ENCODE assay signal across 20 cellular contexts in the genomic region with DNA sequence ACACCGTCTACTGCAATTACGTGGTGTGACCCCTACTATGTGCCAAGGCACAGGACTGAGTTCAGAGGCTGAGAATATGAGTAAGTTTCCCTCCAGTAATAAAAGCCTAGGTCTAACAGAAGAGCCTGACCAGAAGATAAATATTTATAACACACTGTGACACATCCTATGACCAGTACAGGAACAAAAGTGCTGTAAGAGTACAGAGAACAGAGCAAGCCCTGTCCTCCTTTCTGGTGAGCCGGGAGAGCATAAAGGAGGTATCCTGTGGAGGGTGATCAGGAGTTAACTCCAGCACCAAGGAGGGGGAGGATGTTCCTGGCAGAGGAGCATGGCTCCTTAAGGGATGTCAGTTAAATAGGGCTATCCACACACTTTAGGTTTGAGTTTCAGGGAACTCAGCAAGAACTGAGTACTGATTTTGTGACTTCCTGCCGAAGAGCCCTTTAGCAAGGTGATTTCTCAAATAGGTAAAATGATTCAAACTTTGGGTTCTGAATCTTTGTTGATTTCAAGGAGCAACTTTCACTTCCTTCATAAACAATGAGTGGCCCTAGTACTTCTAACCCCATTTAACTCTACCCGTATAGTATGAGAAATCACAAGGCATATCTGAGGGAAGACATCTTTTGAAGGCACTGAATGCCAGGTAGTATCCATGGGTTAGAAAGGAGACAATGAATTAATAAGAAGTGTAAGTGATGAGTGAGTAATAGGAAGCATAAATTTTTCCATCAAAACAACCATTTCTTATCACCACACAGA.
A peak's percentile ranks its signal among the peaks of the same experiment; 100 is the strongest.
DNase-seq lines count a peak whose midpoint lies in the region; ATAC-seq and TF ChIP-seq lines count a peak whose summit lies in the region.
"Had no signal": no experiment of that assay in that cellular context is flagged by ENCODE, and none has a peak within 500 bp of the region (broad histone marks: within the 10 kb centered on the region; RNA-seq: fewer than 3 reads in every experiment).

No MANE protein-coding gene starts in this region.

- H3K4me2 ChIP-seq in mesendoderm (ENCODE audit: low read length) = no peak overlapping the region

- TF ChIP-seq CTCF in MCF 10A (IDR thresholded peaks at IDR 0.05; ENCODE audit: unreplicated experiment) = no peak
- TF ChIP-seq CTCF in breast epithelium (IDR thresholded peaks at IDR 0.05) = no peak
- no peak for TF ChIP-seq CTCF in esophagus muscularis mucosa (IDR thresholded peaks at IDR 0.05)

- 67% methylated on average over 5 of the region's 5 CpGs for WGBS in esophagus muscularis mucosa
- WGBS in mesendoderm (ENCODE audit: extremely low coverage, insufficient coverage, low lambda C conversion rate) = no CpG with 5 or more reads among the region's 5 CpGs

- no peak overlapping the region for H4K8ac ChIP-seq in mesendoderm (ENCODE audit: low read depth, low read length)

- peaks cover 4% of the 10 kb centered on the region for H3K36me3 Mint-ChIP-seq in MCF 10A (ENCODE audit: insufficient read depth, unreplicated experiment)
- H3K36me3 Mint-ChIP-seq: activated naive CD4-positive, alpha-beta T cell treated with anti-CD3 and anti-CD28 coated beads, Interleukin-2, amount 50 U/mL, for 72 hours had no signal

- H3K4me3 Mint-ChIP-seq in MCF 10A (ENCODE audit: unreplicated experiment) = no peak overlapping the region

- peaks cover 23% of the 10 kb centered on the region for H3K4me1 Mint-ChIP-seq in MCF 10A (ENCODE audit: insufficient read depth, unreplicated experiment)

- H4K5ac ChIP-seq in mesendoderm (ENCODE audit: low read length) = no peak overlapping the region

- H3K4me3 ChIP-seq in breast epithelium (no peak overlapping the region), esophagus muscularis mucosa (no peak overlapping the region), mesendoderm (ENCODE audit: low read length) (no peak overlapping the region)
- H3K4me3 ChIP-seq: K562, left lung, SJCRH30, upper lobe of left lung had no signal

- no peak overlapping the region for H2BK5ac ChIP-seq in mesendoderm (ENCODE audit: low read length)

- intact Hi-C loops in MCF 10A (cut with micrococcal nuclease) (no loop called here), breast epithelium (cut with DNase I; ENCODE audit: low total_unique reads) (no loop called here), esophagus muscularis mucosa (cut with DNase I) (no loop called here)

- no peak overlapping the region for H3K18ac ChIP-seq in mesendoderm (ENCODE audit: low read length)

- H2BK120ac ChIP-seq in mesendoderm (ENCODE audit: low read depth, low read length) = no peak overlapping the region

- no peak overlapping the region for H2AK5ac ChIP-seq in mesendoderm (ENCODE audit: low read length)

- no peak overlapping the region for H3K4ac ChIP-seq in mesendoderm (ENCODE audit: low read depth, low read length)

- no peak overlapping the region for H2BK15ac ChIP-seq in mesendoderm (replicated peaks; ENCODE audit: low read depth)

- no peak overlapping the region for H3K27ac ChIP-seq in breast epithelium
- peak overlapping the region; percentile 23 to 66 (median 48) for H3K27ac ChIP-seq in esophagus muscularis mucosa (replicated peaks in 1 of 4)
- H3K27ac ChIP-seq in mesendoderm (ENCODE audit: low read depth, low read length) = no peak overlapping the region
- H3K27ac ChIP-seq: HL-60, left lung, parathyroid adenoma, SJCRH30, upper lobe of left lung had no signal

- no peak overlapping the region for H3K23ac ChIP-seq in mesendoderm (ENCODE audit: low read length)

- CTCF ChIA-PET in MCF 10A (lab: Yijun Ruan, JAX) = interaction anchor here (0.6 kb wide), 1 partner anchor 977 kb away, joined by 3 read pairs; no protein-coding TSS in a partner anchor

- H3K36me3 ChIP-seq in breast epithelium = no peaks in the 10 kb centered on the region
- H3K36me3 ChIP-seq in esophagus muscularis mucosa = no peaks in the 10 kb centered on the region
- no peaks in the 10 kb centered on the region for H3K36me3 ChIP-seq in mesendoderm (ENCODE audit: control insufficient read depth, insufficient read depth, low read length)
- H3K36me3 ChIP-seq: left lung, SJCRH30, upper lobe of left lung had no signal

- H3K27me3 ChIP-seq in breast epithelium = no peaks in the 10 kb centered on the region
- no peaks in the 10 kb centered on the region for H3K27me3 ChIP-seq in esophagus muscularis mucosa
- H3K27me3 ChIP-seq in mesendoderm (ENCODE audit: insufficient read depth, low read length, poor library complexity) = no peaks in the 10 kb centered on the region
- H3K27me3 ChIP-seq: left lung, upper lobe of left lung had no signal

- H3K27ac Mint-ChIP-seq in MCF 10A (ENCODE audit: low read depth, unreplicated experiment) = peak overlapping the region; percentile 3

- no TSS peak for BruUV-seq in MCF 10A (replicated peaks; lab: Mats Ljungman, UMichigan)

- TF ChIP-seq POLR2A in breast epithelium (IDR thresholded peaks at IDR 0.05) = no peak
- TF ChIP-seq POLR2A in esophagus muscularis mucosa (IDR thresholded peaks at IDR 0.05; ENCODE audit: low read depth) = no peak

- H3K27me3 Mint-ChIP-seq in MCF 10A (ENCODE audit: insufficient read depth, unreplicated experiment) = no peaks in the 10 kb centered on the region

- H3K4me1 ChIP-seq in breast epithelium (peaks cover 0 to 7% of the 10 kb centered on the region in 2 donors), esophagus muscularis mucosa (peaks cover 7 to 30% (median 26%) of the 10 kb centered on the region in 4 donors), mesendoderm (ENCODE audit: control insufficient read depth, low read depth, low read length) (no peaks in the 10 kb centered on the region)
- H3K4me1 ChIP-seq: left lung, parathyroid adenoma, SJCRH30, upper lobe of left lung had no signal

- no peak for TF ChIP-seq EP300 in esophagus muscularis mucosa (IDR thresholded peaks at IDR 0.05)

- no peaks in the 10 kb centered on the region for H3K79me1 ChIP-seq in mesendoderm (ENCODE audit: low read length)

- DNase-seq in MCF 10A (ENCODE audit: unreplicated experiment) (no peak), breast epithelium (ENCODE audit: low spot score in 2 of 2) (no peak), esophagus muscularis mucosa (ENCODE audit: extremely low spot score) (no peak), mesendoderm (peak; percentile 5), SIG-M5 treated with dmso at 0.1 percent for 504 hours (lab: John Stamatoyannopoulos, UW; ENCODE audit: unreplicated experiment) (no peak), activated gamma-delta T cell treated with Interleukin-2 at 50 U/mL for 16 hours (no peak)
- no peak for DNase-seq in activated CD8-positive, alpha-beta memory T cell treated with anti-CD3 and anti-CD28 coated beads, Interleukin-2, amount 50 U/mL, for 48 hours
- DNase-seq: 8988T; activated CD4-positive, alpha-beta T cell treated with anti-CD3 and anti-CD28 coated beads for 48 hours; hippocampal formation; left lung; NCI-H1092 treated with DMSO at 0.1 percent for 48 hours; SJCRH30; upper lobe of left lung had no signal

- H3K9me3 ChIP-seq in breast epithelium = no peaks in the 10 kb centered on the region
- H3K9me3 ChIP-seq in esophagus muscularis mucosa = peaks cover 0 to 7% (median 0%) of the 10 kb centered on the region in 4 donors
- H3K9me3 ChIP-seq: SJCRH30, upper lobe of left lung had no signal

- no peak overlapping the region for H3K56ac ChIP-seq in mesendoderm (ENCODE audit: low read length)

- H3K9ac ChIP-seq in mesendoderm (ENCODE audit: low read length) = no peak overlapping the region
- H3K9ac ChIP-seq: parathyroid adenoma had no signal

- no peak for ATAC-seq in HG02610 (IDR thresholded peaks at IDR 0.05; ENCODE audit: unreplicated experiment)
- ATAC-seq: esophagus mucosa, K562, left lung had no signal

- H3K79me2 ChIP-seq in mesendoderm (ENCODE audit: control insufficient read depth, insufficient read depth, low read length) = no peaks in the 10 kb centered on the region
- H3K79me2 ChIP-seq: parathyroid adenoma had no signal

- POLR2A ChIA-PET in MCF 10A (lab: Yijun Ruan, JAX) = no interaction called here

- no peaks in the 10 kb centered on the region for H3K9me3 Mint-ChIP-seq in MCF 10A (ENCODE audit: unreplicated experiment)

Comparison
In these comparisons a context has a peak if more than half of its experiments do, and no peak if none do; other contexts are left out.
1. H3K27ac ChIP-seq: peak in esophagus muscularis mucosa (4 of 4); none in breast epithelium (0 of 2) and mesendoderm (single experiment).